8 cellular contexts compared by ENCODE assay signal in genomic region chr15:48177875-48178611, GRCh38. TPM values are rescaled to one million over a fixed set of nuclear protein-coding genes. Genes with fewer than 3 reads are reported as not detected.
DNase-seq lines count a peak whose midpoint lies in the region; ATAC-seq lines count a peak whose summit lies in the region.

A gene with protein sequence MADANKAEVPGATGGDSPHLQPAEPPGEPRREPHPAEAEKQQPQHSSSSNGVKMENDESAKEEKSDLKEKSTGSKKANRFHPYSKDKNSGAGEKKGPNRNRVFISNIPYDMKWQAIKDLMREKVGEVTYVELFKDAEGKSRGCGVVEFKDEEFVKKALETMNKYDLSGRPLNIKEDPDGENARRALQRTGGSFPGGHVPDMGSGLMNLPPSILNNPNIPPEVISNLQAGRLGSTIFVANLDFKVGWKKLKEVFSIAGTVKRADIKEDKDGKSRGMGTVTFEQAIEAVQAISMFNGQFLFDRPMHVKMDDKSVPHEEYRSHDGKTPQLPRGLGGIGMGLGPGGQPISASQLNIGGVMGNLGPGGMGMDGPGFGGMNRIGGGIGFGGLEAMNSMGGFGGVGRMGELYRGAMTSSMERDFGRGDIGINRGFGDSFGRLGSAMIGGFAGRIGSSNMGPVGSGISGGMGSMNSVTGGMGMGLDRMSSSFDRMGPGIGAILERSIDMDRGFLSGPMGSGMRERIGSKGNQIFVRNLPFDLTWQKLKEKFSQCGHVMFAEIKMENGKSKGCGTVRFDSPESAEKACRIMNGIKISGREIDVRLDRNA (minus strand): TSS chr15:48178295. CDS start chr15:48178237, 58 bp downstream.

- DNase-seq in COLO829 (ENCODE audit: low spot score) (peak; percentile 6), SHP77 (lab: John Stamatoyannopoulos, UW) (peak; percentile 82 to 90), glomerular visceral epithelial cell (ENCODE audit: extremely low spot score) (peak; percentile 75), occipital lobe (lab: John Stamatoyannopoulos, UW) (peak; percentile 80)

- no peaks in the 10 kb centered on the region for H3K9me3 ChIP-seq in HUES48 (ENCODE audit: control insufficient read depth, insufficient read depth, low read length)

- H3K27ac ChIP-seq in HUES48 (ENCODE audit: low read depth, low read length) (peak within 1 kb of the TSS; percentile 97), temporal lobe (ENCODE audit: low read depth, low read length) (peak within 1 kb of the TSS; percentile 52)

- peaks cover 5% of the 10 kb centered on the region for H3K36me3 Mint-ChIP-seq in activated naive CD4-positive, alpha-beta T cell treated with anti-CD3 and anti-CD28 coated beads, Interleukin-2, amount 50 U/mL, for 24 hours

- peaks cover 14% of the 10 kb centered on the region for H3K9me3 Mint-ChIP-seq in activated naive CD4-positive, alpha-beta T cell treated with anti-CD3 and anti-CD28 coated beads, Interleukin-2, amount 50 U/mL, for 24 hours

- H3K4me3 ChIP-seq in HUES48 (ENCODE audit: low read depth, low read length): peak within 1 kb of the TSS; percentile 66

- H3K36me3 ChIP-seq in HUES48 (ENCODE audit: control insufficient read depth, insufficient read depth, low read length): no peaks in the 10 kb centered on the region

- H3K27ac Mint-ChIP-seq in activated naive CD4-positive, alpha-beta T cell treated with anti-CD3 and anti-CD28 coated beads, Interleukin-2, amount 50 U/mL, for 24 hours: peak within 1 kb of the TSS; percentile 87

- peaks cover 18% of the 10 kb centered on the region for H3K4me1 Mint-ChIP-seq in activated naive CD4-positive, alpha-beta T cell treated with anti-CD3 and anti-CD28 coated beads, Interleukin-2, amount 50 U/mL, for 24 hours

- H3K27me3 ChIP-seq in HUES48 (ENCODE audit: control insufficient read depth, insufficient read depth, low read length): no peaks in the 10 kb centered on the region

- peak within 1 kb of the TSS; percentile 92 for H3K9ac ChIP-seq in HUES48 (ENCODE audit: low read depth, low read length)

- H3K27me3 Mint-ChIP-seq in activated naive CD4-positive, alpha-beta T cell treated with anti-CD3 and anti-CD28 coated beads, Interleukin-2, amount 50 U/mL, for 24 hours: peaks cover 13% of the 10 kb centered on the region

- H3K4me1 ChIP-seq in HUES48 (ENCODE audit: control insufficient read depth, insufficient read depth, low read length): peaks cover 39% of the 10 kb centered on the region

- peak; percentile 65 for ATAC-seq in GM21367 (IDR thresholded peaks at IDR 0.05; ENCODE audit: unreplicated experiment)

- peak within 1 kb of the TSS; percentile 92 for H3K4me3 Mint-ChIP-seq in activated naive CD4-positive, alpha-beta T cell treated with anti-CD3 and anti-CD28 coated beads, Interleukin-2, amount 50 U/mL, for 24 hours

RNA-seq across cellular contexts. Expression of the gene that starts here (rescaled TPM):
- total RNA-seq in occipital lobe (158 TPM), temporal lobe (88.0 TPM)

Comparison
In these comparisons a context has a peak if more than half of its experiments do, and no peak if none do; other contexts are left out.
1. Peak in every context shown above with its lines: DNase-seq, ATAC-seq, H3K4me3 ChIP-seq and H3K27ac ChIP-seq.
2. DNase-seq: peak in every context shown above with its lines; median percentile 86 in SHP77; 80 in occipital lobe; 75 in glomerular visceral epithelial cell; 6 in COLO829.